Comparison of ENCODE assay signal across 1 cellular context in the genomic region with DNA sequence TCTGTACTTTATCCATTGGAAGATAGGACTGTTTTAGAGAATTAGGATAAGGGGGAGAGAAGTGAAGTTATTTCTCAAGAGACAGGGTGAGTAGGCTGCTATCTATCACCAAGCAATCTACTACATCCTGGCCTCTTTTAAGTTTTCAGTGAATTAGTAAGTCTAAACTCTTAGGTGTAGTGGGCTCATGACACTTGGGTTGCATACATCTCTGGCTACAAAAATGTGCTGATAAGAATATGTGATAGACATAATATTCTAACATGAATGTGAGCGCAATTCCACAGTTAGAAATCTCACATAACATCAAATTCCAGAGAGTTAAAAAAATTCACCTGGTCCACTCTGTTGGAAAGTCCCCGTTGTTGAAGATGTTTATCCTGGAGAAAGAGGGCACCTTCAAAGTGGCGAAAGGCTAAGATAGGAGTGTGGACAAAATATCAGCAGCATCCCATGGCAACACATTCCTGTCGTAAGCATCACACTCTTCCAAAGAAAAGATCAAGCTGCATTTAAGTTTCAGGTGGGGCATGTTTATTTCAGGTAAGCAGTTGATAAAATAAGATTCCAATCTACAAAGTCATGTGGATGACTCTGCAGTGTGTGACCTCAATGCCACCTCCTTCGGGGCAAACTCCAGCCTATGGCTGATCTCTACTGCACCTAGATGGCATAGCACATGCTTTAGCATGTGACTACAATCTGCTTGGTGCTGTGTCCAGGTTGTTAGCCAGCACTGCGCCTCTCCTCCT.
TF ChIP-seq lines count a peak whose summit lies in the region.

No MANE protein-coding gene starts in this region.

TF ChIP-seq in HepG2, 621 proteins besides CTCF, POLR2A, EP300 and RAD21 (continued from another document):
- peak; percentile 14; the same call in 1 of the 2 replicates for TF ChIP-seq FOXO1 (CRISPR knock-in tag; IDR thresholded peaks at IDR 0.05)
- 0 out of 2 replicates have a peak, but pooled peaks have one; percentile 19 for TF ChIP-seq ARNTL (CRISPR knock-in tag; IDR thresholded peaks at IDR 0.05)
- TF ChIP-seq KAT8 (CRISPR knock-in tag; IDR thresholded peaks at IDR 0.05): no peak
- 0 out of 2 replicates have a peak, but pooled peaks have one; percentile 28 for TF ChIP-seq ZNF709 (CRISPR knock-in tag; IDR thresholded peaks at IDR 0.05)
- TF ChIP-seq FOSL2 (CRISPR knock-in tag; IDR thresholded peaks at IDR 0.05): peak; percentile 70
- no peak for TF ChIP-seq TBX2 (CRISPR knock-in tag; IDR thresholded peaks at IDR 0.05; ENCODE audit: borderline replicate concordance)
- no peak for TF ChIP-seq ZSCAN9 (CRISPR knock-in tag; IDR thresholded peaks at IDR 0.05; ENCODE audit: borderline replicate concordance)
- TF ChIP-seq, protein P1, sequence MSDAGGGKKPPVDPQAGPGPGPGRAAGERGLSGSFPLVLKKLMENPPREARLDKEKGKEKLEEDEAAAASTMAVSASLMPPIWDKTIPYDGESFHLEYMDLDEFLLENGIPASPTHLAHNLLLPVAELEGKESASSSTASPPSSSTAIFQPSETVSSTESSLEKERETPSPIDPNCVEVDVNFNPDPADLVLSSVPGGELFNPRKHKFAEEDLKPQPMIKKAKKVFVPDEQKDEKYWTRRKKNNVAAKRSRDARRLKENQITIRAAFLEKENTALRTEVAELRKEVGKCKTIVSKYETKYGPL (CRISPR knock-in tag; IDR thresholded peaks at IDR 0.05): no peak
- TF ChIP-seq CBFB (CRISPR knock-in tag; IDR thresholded peaks at IDR 0.05): no peak
- TF ChIP-seq MAFK (conservative IDR thresholded peaks at IDR 0.05 in 1 of 2, IDR thresholded peaks at IDR 0.05 in 1 of 2; ENCODE audit: low read length in 2 of 2): no peak
- TF ChIP-seq, protein P2, sequence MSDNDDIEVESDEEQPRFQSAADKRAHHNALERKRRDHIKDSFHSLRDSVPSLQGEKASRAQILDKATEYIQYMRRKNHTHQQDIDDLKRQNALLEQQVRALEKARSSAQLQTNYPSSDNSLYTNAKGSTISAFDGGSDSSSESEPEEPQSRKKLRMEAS (IDR thresholded peaks at IDR 0.05): peak; percentile 49; the same call in 1 of the 2 replicates
- TF ChIP-seq, protein P3, sequence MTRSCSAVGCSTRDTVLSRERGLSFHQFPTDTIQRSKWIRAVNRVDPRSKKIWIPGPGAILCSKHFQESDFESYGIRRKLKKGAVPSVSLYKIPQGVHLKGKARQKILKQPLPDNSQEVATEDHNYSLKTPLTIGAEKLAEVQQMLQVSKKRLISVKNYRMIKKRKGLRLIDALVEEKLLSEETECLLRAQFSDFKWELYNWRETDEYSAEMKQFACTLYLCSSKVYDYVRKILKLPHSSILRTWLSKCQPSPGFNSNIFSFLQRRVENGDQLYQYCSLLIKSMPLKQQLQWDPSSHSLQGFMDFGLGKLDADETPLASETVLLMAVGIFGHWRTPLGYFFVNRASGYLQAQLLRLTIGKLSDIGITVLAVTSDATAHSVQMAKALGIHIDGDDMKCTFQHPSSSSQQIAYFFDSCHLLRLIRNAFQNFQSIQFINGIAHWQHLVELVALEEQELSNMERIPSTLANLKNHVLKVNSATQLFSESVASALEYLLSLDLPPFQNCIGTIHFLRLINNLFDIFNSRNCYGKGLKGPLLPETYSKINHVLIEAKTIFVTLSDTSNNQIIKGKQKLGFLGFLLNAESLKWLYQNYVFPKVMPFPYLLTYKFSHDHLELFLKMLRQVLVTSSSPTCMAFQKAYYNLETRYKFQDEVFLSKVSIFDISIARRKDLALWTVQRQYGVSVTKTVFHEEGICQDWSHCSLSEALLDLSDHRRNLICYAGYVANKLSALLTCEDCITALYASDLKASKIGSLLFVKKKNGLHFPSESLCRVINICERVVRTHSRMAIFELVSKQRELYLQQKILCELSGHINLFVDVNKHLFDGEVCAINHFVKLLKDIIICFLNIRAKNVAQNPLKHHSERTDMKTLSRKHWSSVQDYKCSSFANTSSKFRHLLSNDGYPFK (CRISPR knock-in tag; IDR thresholded peaks at IDR 0.05; ENCODE audit: borderline replicate concordance): no peak
- no peak for TF ChIP-seq TMF1 (CRISPR knock-in tag; IDR thresholded peaks at IDR 0.05; ENCODE audit: low read depth)
- TF ChIP-seq ZNF605 (CRISPR knock-in tag; IDR thresholded peaks at IDR 0.05): no peak
- TF ChIP-seq, protein P4, sequence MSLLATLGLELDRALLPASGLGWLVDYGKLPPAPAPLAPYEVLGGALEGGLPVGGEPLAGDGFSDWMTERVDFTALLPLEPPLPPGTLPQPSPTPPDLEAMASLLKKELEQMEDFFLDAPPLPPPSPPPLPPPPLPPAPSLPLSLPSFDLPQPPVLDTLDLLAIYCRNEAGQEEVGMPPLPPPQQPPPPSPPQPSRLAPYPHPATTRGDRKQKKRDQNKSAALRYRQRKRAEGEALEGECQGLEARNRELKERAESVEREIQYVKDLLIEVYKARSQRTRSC (CRISPR knock-in tag; IDR thresholded peaks at IDR 0.05; ENCODE audit: low read depth): no peak
- TF ChIP-seq, protein P5, sequence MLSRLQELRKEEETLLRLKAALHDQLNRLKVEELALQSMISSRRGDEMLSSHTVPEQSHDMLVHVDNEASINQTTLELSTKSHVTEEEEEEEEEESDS (CRISPR knock-in tag; IDR thresholded peaks at IDR 0.05; ENCODE audit: borderline replicate concordance): no peak
